ENCODE assay signal across 25 cellular contexts in the genomic region with DNA sequence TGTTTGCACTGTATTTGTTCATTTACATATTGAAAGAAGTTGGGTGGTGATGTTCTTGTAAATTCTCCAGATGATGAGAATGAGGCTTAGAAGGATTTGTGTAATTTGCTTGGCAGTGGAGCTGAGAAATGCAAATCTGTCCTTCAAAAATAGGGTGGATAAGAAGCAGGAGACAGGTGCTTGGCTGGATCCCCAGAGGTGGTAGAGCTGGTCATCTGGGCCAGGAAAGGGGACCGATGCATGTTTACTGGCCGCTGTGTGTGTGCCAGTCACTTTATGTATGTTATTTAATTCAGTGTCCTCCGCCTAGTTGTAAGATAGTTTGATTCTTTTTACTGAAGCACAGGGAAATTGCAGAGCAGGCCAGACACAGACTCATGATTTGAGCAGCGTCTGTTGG.
"Had no signal": no experiment of that assay in that cellular context is flagged by ENCODE, and none has a peak within 500 bp of the region (broad histone marks: within the 10 kb centered on the region; RNA-seq: fewer than 3 reads in every experiment).

No MANE protein-coding gene starts in this region.

- H3K27me3 ChIP-seq: MG63, SJSA1 had no signal

- H3K36me3 ChIP-seq: MG63, SJSA1 had no signal

- H3K27ac ChIP-seq: HL-60, SJSA1, SK-N-MC had no signal

- H3K4me3 ChIP-seq: MG63, SJSA1, SK-N-MC had no signal

- DNase-seq: KBM-7, MG63, NCI-H1092, NCI-H1105 treated with DMSO at 0.1 percent for 48 hours, NCI-H1417 treated with DMSO at 0.1 percent for 48 hours, NCI-H146, NCI-H1694 treated with DMSO at 0.1 percent for 48 hours, NCI-H1930, NCI-H2081, NCI-H2107, NCI-H226, NCI-H446, NCI-H510A, NCI-H524 treated with DMSO at 0.1 percent for 48 hours, NCI-H82, Right ventricle myocardium superior, RPMI8226, SIG-M5, SW 1271, T-cell had no signal

- H3K4me1 ChIP-seq: SJSA1 had no signal

- ATAC-seq: T-cell had no signal

- H3K9me3 ChIP-seq: MG63, SJSA1 had no signal

- FAIRE-seq: HTR-8/SVneo, RCC 7860 had no signal
